ENCODE assay signal across 22 cellular contexts in genomic region chr14:106051790-106052189, GRCh38.
"Had no signal": no experiment of that assay in that cellular context is flagged by ENCODE, and none has a peak within 500 bp of the region (broad histone marks: within the 10 kb centered on the region; RNA-seq: fewer than 3 reads in every experiment).

No MANE protein-coding gene starts in this region.

- H3K4me1 ChIP-seq: breast epithelium, gastroesophageal sphincter, left ventricle myocardium inferior, pancreas, psoas muscle, sigmoid colon, testis, transverse colon had no signal

- H3K27me3 ChIP-seq: hepatocyte, sigmoid colon, testis had no signal

- H3K4me3 Mint-ChIP-seq: activated CD8-positive, alpha-beta memory T cell treated with anti-CD3 and anti-CD28 coated beads, Interleukin-2, amount 10 ng/mL, durations not matched to agents 7 days and 5 days; activated naive CD4-positive, alpha-beta T cell treated with anti-CD3 and anti-CD28 coated beads, Interleukin-2, amount 50 U/mL, for 24 hours; stimulated activated naive B cell treated with anti-CD40 and anti-IgM and Interleukin-4, amounts not matched to agents 10 μg/mL and 1 μg/mL and 100 μg/mL, for 72 hours; WTC11 had no signal

- H3K36me3 ChIP-seq: breast epithelium, gastroesophageal sphincter, left ventricle myocardium inferior, pancreas, sigmoid colon, transverse colon had no signal

- H3K9me3 Mint-ChIP-seq: activated naive CD4-positive, alpha-beta T cell treated with anti-CD3 and anti-CD28 coated beads, Interleukin-2, amount 50 U/mL, for 24 hours; stimulated activated naive B cell treated with anti-CD40 and anti-IgM and Interleukin-4, amounts not matched to agents 10 μg/mL and 1 μg/mL and 100 μg/mL, for 72 hours had no signal

- ATAC-seq: activated CD8-positive, alpha-beta memory T cell treated with anti-CD3 and anti-CD28 coated beads, Interleukin-2, amount 10 ng/mL, durations not matched to agents 7 days and 5 days; gastroesophageal sphincter; pancreas; psoas muscle; WTC11 had no signal

- H3K4me2 ChIP-seq: hepatocyte had no signal

- H3K79me2 ChIP-seq: hepatocyte had no signal

- H3K4me1 Mint-ChIP-seq: activated naive CD4-positive, alpha-beta T cell treated with anti-CD3 and anti-CD28 coated beads, Interleukin-2, amount 50 U/mL, for 24 hours; WTC11 had no signal

- H3K4me3 ChIP-seq: breast epithelium, gastroesophageal sphincter, hepatocyte, left ventricle myocardium inferior, pancreas, psoas muscle, sigmoid colon, testis, transverse colon had no signal

- H2AFZ ChIP-seq: hepatocyte had no signal

- H3K27me3 Mint-ChIP-seq: stimulated activated naive B cell treated with anti-CD40 and anti-IgM and Interleukin-4, amounts not matched to agents 10 μg/mL and 1 μg/mL and 100 μg/mL, for 72 hours had no signal

- H3K36me3 Mint-ChIP-seq: activated CD8-positive, alpha-beta memory T cell treated with anti-CD3 and anti-CD28 coated beads, Interleukin-2, amount 10 ng/mL, durations not matched to agents 7 days and 5 days; activated naive CD4-positive, alpha-beta T cell treated with anti-CD3 and anti-CD28 coated beads, Interleukin-2, amount 50 U/mL, for 24 hours; stimulated activated naive B cell treated with anti-CD40 and anti-IgM and Interleukin-4, amounts not matched to agents 10 μg/mL and 1 μg/mL and 100 μg/mL, for 72 hours had no signal

- DNase-seq: activated CD4-positive, alpha-beta T cell treated with anti-CD3 and anti-CD28 coated beads for 4 hours; activated CD4-positive, alpha-beta T cell treated with anti-CD3 and anti-CD28 coated beads, Interleukin-2, amount 50 U/mL, for 48 hours; activated CD8-positive, alpha-beta memory T cell treated with anti-CD3 and anti-CD28 coated beads, Interleukin-2, amount 10 ng/mL, durations not matched to agents 7 days and 5 days; activated effector memory CD4-positive, alpha-beta T cell treated with anti-CD3 and anti-CD28 coated beads, Interleukin-2, amount 50 U/mL, for 16 hours; central memory CD4-positive, alpha-beta T cell; islet precursor cell; left ventricle myocardium inferior; pancreas; psoas muscle; sigmoid colon; small intestine; stimulated activated CD4-positive, alpha-beta T cell treated with anti-CD3 and anti-CD28 coated beads, Interleukin-4, amount 100 ng/mL, for 4 hours; stimulated activated CD8-positive, alpha-beta memory T cell treated with anti-CD3 and anti-CD28 coated beads, Interleukin-4, amount 100 ng/mL, for 48 hours; stimulated activated naive B cell treated with anti-CD40 and anti-IgM and Interleukin-4, amounts not matched to agents 10 μg/mL and 1 μg/mL and 100 μg/mL, for 72 hours; T-helper 2 cell; testis; transverse colon had no signal

- H3K27ac ChIP-seq: breast epithelium, gastroesophageal sphincter, hepatocyte, left ventricle myocardium inferior, pancreas, psoas muscle, sigmoid colon, testis, transverse colon had no signal

- H3K27ac Mint-ChIP-seq: activated CD8-positive, alpha-beta memory T cell treated with anti-CD3 and anti-CD28 coated beads, Interleukin-2, amount 10 ng/mL, durations not matched to agents 7 days and 5 days; activated naive CD4-positive, alpha-beta T cell treated with anti-CD3 and anti-CD28 coated beads, Interleukin-2, amount 50 U/mL, for 24 hours; stimulated activated naive B cell treated with anti-CD40 and anti-IgM and Interleukin-4, amounts not matched to agents 10 μg/mL and 1 μg/mL and 100 μg/mL, for 72 hours; WTC11 had no signal
